ENCODE assay signal across 32 cellular contexts in the genomic region with DNA sequence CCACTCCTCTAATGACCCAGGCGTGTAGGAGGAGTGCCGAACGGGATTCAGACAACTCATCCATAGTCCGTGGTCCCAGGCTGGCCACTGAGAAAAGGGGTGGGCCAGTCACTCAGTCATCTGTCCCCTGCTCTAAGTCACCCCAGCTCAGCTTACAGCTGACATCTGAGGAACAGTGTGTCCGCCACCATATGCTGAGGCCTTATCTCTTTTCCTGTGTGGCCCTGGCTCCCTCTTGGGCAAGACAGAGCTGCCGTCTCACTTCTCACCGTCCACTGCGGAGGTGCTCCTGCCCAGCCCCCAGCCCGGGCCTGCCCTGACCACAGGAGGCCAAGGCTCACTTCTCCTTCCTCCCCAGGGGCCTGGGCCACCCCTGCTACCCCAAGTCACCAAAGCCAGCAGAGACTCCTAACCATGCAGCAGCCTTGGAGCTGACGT. TPM values are rescaled to one million over a fixed set of nuclear protein-coding genes. Genes with fewer than 3 reads are reported as not detected.
DNase-seq lines count a peak whose midpoint lies in the region; ATAC-seq and TF ChIP-seq lines count a peak whose summit lies in the region.
"Had no signal": no experiment of that assay in that cellular context is flagged by ENCODE, and none has a peak within 500 bp of the region (broad histone marks: within the 10 kb centered on the region; RNA-seq: fewer than 3 reads in every experiment).

No MANE protein-coding gene starts in this region.

- no peak overlapping the region for H3K4me3 Mint-ChIP-seq in activated T-cell treated with anti-CD3 and anti-CD28 coated beads, Interleukin-2, amount 50 U/mL, for 24 hours
- no peak overlapping the region for H3K4me3 Mint-ChIP-seq in natural killer cell
- no peak overlapping the region for H3K4me3 Mint-ChIP-seq in type B pancreatic cell
- H3K4me3 Mint-ChIP-seq: activated naive CD4-positive, alpha-beta T cell treated with anti-CD3 and anti-CD28 coated beads, Interleukin-2, amount 10 ng/mL, durations not matched to agents 7 days and 5 days; brain; CD8-positive, alpha-beta T cell; H9; stimulated activated memory B cell treated with anti-CD40 and anti-IgM and Interleukin-4, amounts not matched to agents 10 μg/mL and 1 μg/mL and 100 μg/mL, for 72 hours had no signal

- H3K36me3 Mint-ChIP-seq in activated T-cell treated with anti-CD3 and anti-CD28 coated beads, Interleukin-2, amount 50 U/mL, for 24 hours (ENCODE audit: low read depth), result peaks cover 92% of the 10 kb centered on the region
- H3K36me3 Mint-ChIP-seq in natural killer cell, result no peaks in the 10 kb centered on the region
- peaks cover 11% of the 10 kb centered on the region for H3K36me3 Mint-ChIP-seq in type B pancreatic cell

- H3K4me1 Mint-ChIP-seq in activated T-cell treated with anti-CD3 and anti-CD28 coated beads, Interleukin-2, amount 50 U/mL, for 24 hours (ENCODE audit: low read depth), result peaks cover 26% of the 10 kb centered on the region
- H3K4me1 Mint-ChIP-seq in natural killer cell (peaks cover 13 to 23% of the 10 kb centered on the region in 2 donors), type B pancreatic cell (ENCODE audit: unreplicated experiment) (peaks cover 17% of the 10 kb centered on the region)

- no peaks in the 10 kb centered on the region for H3K27me3 Mint-ChIP-seq in activated T-cell treated with anti-CD3 and anti-CD28 coated beads, Interleukin-2, amount 50 U/mL, for 24 hours
- H3K27me3 Mint-ChIP-seq in natural killer cell (ENCODE audit: low read depth in 2 of 2) (no peaks in the 10 kb centered on the region), type B pancreatic cell (no peaks in the 10 kb centered on the region)
- H3K27me3 Mint-ChIP-seq: activated naive CD4-positive, alpha-beta T cell treated with anti-CD3 and anti-CD28 coated beads, Interleukin-2, amount 10 ng/mL, durations not matched to agents 7 days and 5 days; brain; stimulated activated memory B cell treated with anti-CD40 and anti-IgM and Interleukin-4, amounts not matched to agents 10 μg/mL and 1 μg/mL and 100 μg/mL, for 72 hours had no signal

- no peak for TF ChIP-seq CTCF in natural killer cell (IDR thresholded peaks at IDR 0.05)
- no peak for TF ChIP-seq CTCF in type B pancreatic cell (conservative IDR thresholded peaks at IDR 0.05)
- TF ChIP-seq CTCF in GM20000 (IDR thresholded peaks at IDR 0.05; ENCODE audit: extremely low read depth, missing control alignments), result no peak

- H3K9me3 Mint-ChIP-seq in activated T-cell treated with anti-CD3 and anti-CD28 coated beads, Interleukin-2, amount 50 U/mL, for 24 hours, result no peaks in the 10 kb centered on the region
- H3K9me3 Mint-ChIP-seq in natural killer cell (no peaks in the 10 kb centered on the region), type B pancreatic cell (no peaks in the 10 kb centered on the region)
- H3K9me3 Mint-ChIP-seq: activated naive CD4-positive, alpha-beta T cell treated with anti-CD3 and anti-CD28 coated beads, Interleukin-2, amount 10 ng/mL, durations not matched to agents 7 days and 5 days; brain; CD8-positive, alpha-beta T cell; H9; stimulated activated memory B cell treated with anti-CD40 and anti-IgM and Interleukin-4, amounts not matched to agents 10 μg/mL and 1 μg/mL and 100 μg/mL, for 72 hours had no signal

- intact Hi-C loops in natural killer cell (cut with micrococcal nuclease), result no loop called here

- peak in 2 of 3 donors; percentile 35 to 86 for ATAC-seq in natural killer cell
- ATAC-seq: CD8-positive, alpha-beta T cell; esophagus mucosa; left ventricle myocardium superior; Right ventricle myocardium inferior; stimulated activated memory B cell treated with anti-CD40 and anti-IgM and Interleukin-4, amounts not matched to agents 10 μg/mL and 1 μg/mL and 100 μg/mL, for 72 hours; upper lobe of right lung had no signal

- peak overlapping the region; percentile 38 for H3K27ac Mint-ChIP-seq in activated T-cell treated with anti-CD3 and anti-CD28 coated beads, Interleukin-2, amount 50 U/mL, for 24 hours
- H3K27ac Mint-ChIP-seq in natural killer cell (no peak overlapping the region), type B pancreatic cell (peak overlapping the region; percentile 54)
- H3K27ac Mint-ChIP-seq: activated naive CD4-positive, alpha-beta T cell treated with anti-CD3 and anti-CD28 coated beads, Interleukin-2, amount 10 ng/mL, durations not matched to agents 7 days and 5 days; brain; CD8-positive, alpha-beta T cell; stimulated activated memory B cell treated with anti-CD40 and anti-IgM and Interleukin-4, amounts not matched to agents 10 μg/mL and 1 μg/mL and 100 μg/mL, for 72 hours had no signal

- no peak for DNase-seq in activated T-cell treated with anti-CD3 and anti-CD28 coated beads, Interleukin-2, amount 50 U/mL, for 24 hours
- DNase-seq in activated T-cell treated with anti-CD3 and anti-CD28 coated beads for 4 hours, result no peak
- DNase-seq in UCSD-AML1 (lab: John Stamatoyannopoulos, UW; ENCODE audit: unreplicated experiment), result peak; percentile 59
- no peak for DNase-seq in natural killer cell
- DNase-seq in type B pancreatic cell (ENCODE audit: extremely low spot score, unreplicated experiment), result no peak
- DNase-seq in CD1c-positive myeloid dendritic cell (ENCODE audit: extremely low spot score), result no peak
- no peak for DNase-seq in NCI-H2081 (lab: John Stamatoyannopoulos, UW)
- DNase-seq in GM20000 (ENCODE audit: low spot score), result no peak
- DNase-seq: activated CD4-positive, alpha-beta T cell treated with anti-CD3 and anti-CD28 coated beads for 48 hours; activated naive CD4-positive, alpha-beta T cell treated with anti-CD3 and anti-CD28 coated beads, Interleukin-2, amount 10 ng/mL, durations not matched to agents 7 days and 5 days; amniotic stem cell; CD8-positive, alpha-beta T cell; cerebellar nuclear complex; EL; H9; head of caudate nucleus; islet precursor cell; Karpas-422; left ventricle myocardium superior; mesendoderm; NCI-H1436 treated with DMSO at 0.1 percent for 48 hours; SK-N-SH; stimulated activated CD4-positive, alpha-beta T cell treated with anti-CD3 and anti-CD28 coated beads, Interleukin-15, amount 100 ng/mL, for 24 hours; T-helper 2 cell; upper lobe of right lung had no signal

RNA-seq across cellular contexts. Expression of a gene that starts 6.8 kb away (rescaled TPM):
- total RNA-seq in natural killer cell (10 to 100 TPM; 10.6 to 12.5 (median 10.7) TPM), type B pancreatic cell (ENCODE audit: low replicate concordance) (25.2 and 31.1 TPM in 2 replicates)

RNA-seq across cellular contexts. Expression of a gene that starts 7.0 kb away (rescaled TPM):
- total RNA-seq in natural killer cell, result 10 to 100 TPM in 1 of 3 donors, 1 to 10 TPM in 1, under 1 TPM in 1; 0.66 to 12.4 (median 1.7) TPM
- total RNA-seq in type B pancreatic cell (ENCODE audit: low replicate concordance), result 2.6 and 7.9 TPM in 2 replicates
- total RNA-seq: dermis microvascular lymphatic vessel endothelial cell, fibroblast of villous mesenchyme, H9 had no signal

RNA-seq across cellular contexts. Expression of a gene that starts 18.6 kb away (rescaled TPM):
- under 1 TPM in 1 of 3 donors, not detected in 2; 0.35 TPM for total RNA-seq in natural killer cell
- total RNA-seq in type B pancreatic cell (ENCODE audit: low replicate concordance), result not detected in 2 replicates
- total RNA-seq: CD8-positive, alpha-beta T cell; dermis microvascular lymphatic vessel endothelial cell; esophagus mucosa; fibroblast of villous mesenchyme; H9; left ventricle myocardium superior; pulmonary artery endothelial cell; upper lobe of right lung had no signal

RNA-seq across cellular contexts. Expression of a gene that starts 57.7 kb away (rescaled TPM):
- total RNA-seq in natural killer cell, result 10 to 100 TPM; 61.0 to 69.7 (median 67.5) TPM
- 105 and 120 TPM in 2 replicates for total RNA-seq in type B pancreatic cell (ENCODE audit: low replicate concordance)

Comparison
In these comparisons a context has a peak if more than half of its experiments do, and no peak if none do; other contexts are left out.
1. H3K27ac Mint-ChIP-seq: peak in activated T-cell treated with anti-CD3 and anti-CD28 coated beads, Interleukin-2, amount 50 U/mL, for 24 hours (single experiment) and type B pancreatic cell (single experiment); none in natural killer cell (0 of 2).